In genomic region chr1:41282679-41283317, GRCh38 we compare ENCODE assay signal across 8 cellular contexts. TPM values are rescaled to one million over a fixed set of nuclear protein-coding genes. Genes with fewer than 3 reads are reported as not detected.
DNase-seq lines count a peak whose midpoint lies in the region; ATAC-seq, FAIRE-seq and TF ChIP-seq lines count a peak whose summit lies in the region.

No MANE protein-coding gene starts in this region.

- H3K27me3 ChIP-seq in OCI-LY1 (ENCODE audit: insufficient read depth, low read length), result peaks cover 4% of the 10 kb centered on the region; the same call in 1 of the 2 replicates

- in situ Hi-C loops in GM13977 (cut with MboI; ENCODE audit: low pct_unique_long_range_greater_than_20kb, low sequenced_read_pairs, unreplicated experiment) (no loop called here), astrocyte of the spinal cord (cut with HindIII; ENCODE audit: low sequenced_read_pairs) (no loop called here)

- DNase-seq in AG09319 (ENCODE audit: extremely low read depth, low read depth) (no peak), GM13977 (ENCODE audit: low spot score) (peak; percentile 59), astrocyte of the spinal cord (ENCODE audit: low read depth, low spot score) (no peak), kidney (no peak), SIG-M5 (lab: John Stamatoyannopoulos, UW) (no peak)
- peak; percentile 59 for DNase-seq in stimulated activated CD8-positive, alpha-beta memory T cell treated with anti-CD3 and anti-CD28 coated beads, Interleukin-4, amount 100 ng/mL, for 48 hours

- H3K9me3 ChIP-seq in OCI-LY1 (ENCODE audit: low read length), result no peaks in the 10 kb centered on the region
- no peaks in the 10 kb centered on the region for H3K9me3 ChIP-seq in kidney (ENCODE audit: control insufficient read depth in 1 of 2, low read length in 2 of 2)

- H3K4me3 ChIP-seq in OCI-LY1 (ENCODE audit: low read depth, low read length, poor library complexity, severe bottlenecking), result no peak overlapping the region
- H3K4me3 ChIP-seq in astrocyte of the spinal cord (ENCODE audit: low read depth, low read length), result no peak overlapping the region
- no peak overlapping the region for H3K4me3 ChIP-seq in kidney (ENCODE audit: low read length in 2 of 2)

- no peak overlapping the region for H3K4me2 ChIP-seq in OCI-LY1 (ENCODE audit: low read length)

- H3K27ac ChIP-seq in OCI-LY1 (ENCODE audit: low read depth, low read length, poor library complexity, severe bottlenecking), result no peak overlapping the region
- no peak overlapping the region for H3K27ac ChIP-seq in kidney (ENCODE audit: low read depth in 2 of 2, low read length in 2 of 2)

- no peaks in the 10 kb centered on the region for H3K9me2 ChIP-seq in OCI-LY1 (ENCODE audit: low read depth, low read length)

- H3K4me1 ChIP-seq in OCI-LY1 (ENCODE audit: insufficient read depth, low read length, severe bottlenecking), result no peaks in the 10 kb centered on the region
- peaks cover 0 to 2% of the 10 kb centered on the region in 2 donors for H3K4me1 ChIP-seq in kidney (ENCODE audit: control insufficient read depth in 1 of 2, insufficient read depth in 1 of 2, low read depth in 1 of 2, low read length in 2 of 2)

- no peak for FAIRE-seq in kidney (lab: Jason Lieb, UNC)

- H3F3A ChIP-seq in OCI-LY1 (ENCODE audit: insufficient read depth, low read length), result no peaks in the 10 kb centered on the region

- H3K9ac ChIP-seq in OCI-LY1 (ENCODE audit: low read length), result no peak overlapping the region
- no peak overlapping the region for H3K9ac ChIP-seq in kidney (ENCODE audit: low read length in 2 of 2)

- H4K20me1 ChIP-seq in OCI-LY1 (ENCODE audit: insufficient read depth, low read length), result no peaks in the 10 kb centered on the region

- TF ChIP-seq CTCF in AG09319 (IDR thresholded peaks at IDR 0.05; ENCODE audit: low read depth, low read length) (peak; percentile 89), GM13977 (IDR thresholded peaks at IDR 0.05; ENCODE audit: extremely low read depth, insufficient read depth, missing control alignments) (peak; percentile 89), OCI-LY1 (IDR thresholded peaks at IDR 0.05; ENCODE audit: low read length) (peak; percentile 80), astrocyte of the spinal cord (IDR thresholded peaks at IDR 0.05; ENCODE audit: low read depth, low read length) (peak; percentile 95), kidney (IDR thresholded peaks at IDR 0.05; ENCODE audit: borderline replicate concordance, extremely low read depth, insufficient read depth) (peak; percentile 54)

- no peak for ATAC-seq in GM18511 (IDR thresholded peaks at IDR 0.05; ENCODE audit: unreplicated experiment)

- H3K36me3 ChIP-seq in OCI-LY1 (ENCODE audit: insufficient read depth, low read length), result no peaks in the 10 kb centered on the region
- H3K36me3 ChIP-seq in kidney (ENCODE audit: control insufficient read depth in 1 of 2, insufficient read depth in 2 of 2, low read length in 2 of 2), result no peaks in the 10 kb centered on the region

- no peak overlapping the region for H2AFZ ChIP-seq in OCI-LY1 (ENCODE audit: low read length)

- H3K79me2 ChIP-seq in OCI-LY1 (ENCODE audit: insufficient read depth, low read length), result no peaks in the 10 kb centered on the region

- intact Hi-C loops in kidney (cut with DNase I), result no loop called here

RNA-seq across cellular contexts. Expression of gene SCMH1, which starts 40.7 kb away (rescaled TPM):
- 58.3 TPM for total RNA-seq in kidney
- polyA plus RNA-seq in kidney (ENCODE audit: insufficient read depth, low read depth, low replicate concordance), result 26.4 TPM

Comparison
In these comparisons a context has a peak if more than half of its experiments do, and no peak if none do; other contexts are left out.
1. DNase-seq: peak in GM13977 (single experiment) and stimulated activated CD8-positive, alpha-beta memory T cell treated with anti-CD3 and anti-CD28 coated beads, Interleukin-4, amount 100 ng/mL, for 48 hours (single experiment); none in AG09319 (single experiment), astrocyte of the spinal cord (single experiment), kidney (single experiment) and SIG-M5 (single experiment).
2. Peak in every context shown above with its lines, with median percentiles within 50 percentile points of each other: CTCF ChIP-seq.